1 cellular context compared by ENCODE assay signal in the genomic region with DNA sequence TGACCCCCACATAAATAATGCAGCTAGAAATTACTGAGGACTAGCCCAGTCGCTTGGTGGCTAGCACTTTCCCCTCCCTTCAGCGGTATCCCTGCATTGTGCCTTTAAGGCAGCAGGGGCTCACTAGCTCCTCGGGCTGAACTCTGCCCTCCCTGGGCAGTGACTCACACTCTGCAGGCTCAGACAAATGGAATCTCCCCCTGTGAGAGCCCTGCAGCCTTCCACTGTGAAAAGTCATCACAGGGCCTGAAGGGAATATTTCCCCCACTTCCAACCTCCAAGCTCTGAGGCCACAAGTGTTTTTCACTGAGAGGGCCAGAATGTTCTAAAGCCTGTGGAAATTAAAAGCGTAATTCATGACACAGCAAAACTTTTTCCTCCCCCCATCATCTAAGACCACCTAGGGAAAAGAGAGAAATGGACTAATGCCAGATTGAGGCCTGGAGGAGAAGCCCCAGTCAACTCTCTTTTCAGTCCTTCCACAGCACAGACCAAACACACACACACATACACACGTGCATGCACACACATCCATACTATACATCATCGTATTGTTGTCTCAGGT.
TF ChIP-seq lines count a peak whose summit lies in the region.

No MANE protein-coding gene starts in this region.

TF ChIP-seq in HepG2, 621 proteins besides CTCF, POLR2A, EP300 and RAD21 (continued from another document and continues in another):
- TF ChIP-seq POGK (CRISPR knock-in tag; conservative IDR thresholded peaks at IDR 0.05): no peak
- no peak for TF ChIP-seq REXO4 (CRISPR knock-in tag; IDR thresholded peaks at IDR 0.05; ENCODE audit: borderline replicate concordance)
- TF ChIP-seq RNF2 (conservative IDR thresholded peaks at IDR 0.05; ENCODE audit: low read depth): no peak
- TF ChIP-seq ZNF34 (CRISPR knock-in tag; IDR thresholded peaks at IDR 0.05; ENCODE audit: borderline replicate concordance): no peak
- no peak for TF ChIP-seq MTA3 (CRISPR knock-in tag; IDR thresholded peaks at IDR 0.05)
- TF ChIP-seq ZBTB8A (CRISPR knock-in tag; IDR thresholded peaks at IDR 0.05; ENCODE audit: borderline replicate concordance, low read depth): no peak
- no peak for TF ChIP-seq SATB2 (CRISPR knock-in tag; IDR thresholded peaks at IDR 0.05)
- TF ChIP-seq HNRNPUL1 (IDR thresholded peaks at IDR 0.05; ENCODE audit: low read depth, low read length): no peak
- no peak for TF ChIP-seq TBX2 (CRISPR knock-in tag; IDR thresholded peaks at IDR 0.05; ENCODE audit: borderline replicate concordance)
- no peak for TF ChIP-seq ZNF567 (CRISPR knock-in tag; IDR thresholded peaks at IDR 0.05; ENCODE audit: borderline replicate concordance)
- no peak for TF ChIP-seq ZFP90 (CRISPR knock-in tag; IDR thresholded peaks at IDR 0.05; ENCODE audit: borderline replicate concordance)
- no peak for TF ChIP-seq RELA (CRISPR knock-in tag; IDR thresholded peaks at IDR 0.05)
- TF ChIP-seq ZNF225 (CRISPR knock-in tag; IDR thresholded peaks at IDR 0.05): no peak
- TF ChIP-seq SCMH1 (CRISPR knock-in tag; IDR thresholded peaks at IDR 0.05; ENCODE audit: borderline replicate concordance): no peak
- TF ChIP-seq GABPA (IDR thresholded peaks at IDR 0.05; ENCODE audit: low read depth, low read length): no peak
- TF ChIP-seq GABPA (CRISPR knock-in tag; IDR thresholded peaks at IDR 0.05; ENCODE audit: low read depth): no peak
- no peak for TF ChIP-seq ZNF839 (CRISPR knock-in tag; IDR thresholded peaks at IDR 0.05; ENCODE audit: borderline replicate concordance)
- 0 out of 2 replicates have a peak, but pooled peaks have one; percentile 31 for TF ChIP-seq RARA (CRISPR knock-in tag; IDR thresholded peaks at IDR 0.05)
- TF ChIP-seq ARID5B (CRISPR knock-in tag; IDR thresholded peaks at IDR 0.05): peak; percentile 69
- TF ChIP-seq SALL1 (CRISPR knock-in tag; IDR thresholded peaks at IDR 0.05): peak; percentile 70; the same call in 1 of the 2 replicates
- no peak for TF ChIP-seq ZNF550 (CRISPR knock-in tag; IDR thresholded peaks at IDR 0.05; ENCODE audit: borderline replicate concordance)
- no peak for TF ChIP-seq FIP1L1 (IDR thresholded peaks at IDR 0.05; ENCODE audit: borderline replicate concordance, insufficient read depth, low read depth, low read length)
- no peak for TF ChIP-seq ZNF552 (CRISPR knock-in tag; IDR thresholded peaks at IDR 0.05; ENCODE audit: borderline replicate concordance)
- no peak for TF ChIP-seq RBM22 (optimal IDR thresholded peaks at IDR 0.05; ENCODE audit: low read length)
- TF ChIP-seq, protein P1, sequence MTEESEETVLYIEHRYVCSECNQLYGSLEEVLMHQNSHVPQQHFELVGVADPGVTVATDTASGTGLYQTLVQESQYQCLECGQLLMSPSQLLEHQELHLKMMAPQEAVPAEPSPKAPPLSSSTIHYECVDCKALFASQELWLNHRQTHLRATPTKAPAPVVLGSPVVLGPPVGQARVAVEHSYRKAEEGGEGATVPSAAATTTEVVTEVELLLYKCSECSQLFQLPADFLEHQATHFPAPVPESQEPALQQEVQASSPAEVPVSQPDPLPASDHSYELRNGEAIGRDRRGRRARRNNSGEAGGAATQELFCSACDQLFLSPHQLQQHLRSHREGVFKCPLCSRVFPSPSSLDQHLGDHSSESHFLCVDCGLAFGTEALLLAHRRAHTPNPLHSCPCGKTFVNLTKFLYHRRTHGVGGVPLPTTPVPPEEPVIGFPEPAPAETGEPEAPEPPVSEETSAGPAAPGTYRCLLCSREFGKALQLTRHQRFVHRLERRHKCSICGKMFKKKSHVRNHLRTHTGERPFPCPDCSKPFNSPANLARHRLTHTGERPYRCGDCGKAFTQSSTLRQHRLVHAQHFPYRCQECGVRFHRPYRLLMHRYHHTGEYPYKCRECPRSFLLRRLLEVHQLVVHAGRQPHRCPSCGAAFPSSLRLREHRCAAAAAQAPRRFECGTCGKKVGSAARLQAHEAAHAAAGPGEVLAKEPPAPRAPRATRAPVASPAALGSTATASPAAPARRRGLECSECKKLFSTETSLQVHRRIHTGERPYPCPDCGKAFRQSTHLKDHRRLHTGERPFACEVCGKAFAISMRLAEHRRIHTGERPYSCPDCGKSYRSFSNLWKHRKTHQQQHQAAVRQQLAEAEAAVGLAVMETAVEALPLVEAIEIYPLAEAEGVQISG (CRISPR knock-in tag; IDR thresholded peaks at IDR 0.05): 0 out of 2 replicates have a peak, but pooled peaks have one; percentile 26
- TF ChIP-seq ZNF205 (CRISPR knock-in tag; IDR thresholded peaks at IDR 0.05): no peak
- no peak for TF ChIP-seq TOE1 (CRISPR knock-in tag; IDR thresholded peaks at IDR 0.05)
- TF ChIP-seq, protein P2, sequence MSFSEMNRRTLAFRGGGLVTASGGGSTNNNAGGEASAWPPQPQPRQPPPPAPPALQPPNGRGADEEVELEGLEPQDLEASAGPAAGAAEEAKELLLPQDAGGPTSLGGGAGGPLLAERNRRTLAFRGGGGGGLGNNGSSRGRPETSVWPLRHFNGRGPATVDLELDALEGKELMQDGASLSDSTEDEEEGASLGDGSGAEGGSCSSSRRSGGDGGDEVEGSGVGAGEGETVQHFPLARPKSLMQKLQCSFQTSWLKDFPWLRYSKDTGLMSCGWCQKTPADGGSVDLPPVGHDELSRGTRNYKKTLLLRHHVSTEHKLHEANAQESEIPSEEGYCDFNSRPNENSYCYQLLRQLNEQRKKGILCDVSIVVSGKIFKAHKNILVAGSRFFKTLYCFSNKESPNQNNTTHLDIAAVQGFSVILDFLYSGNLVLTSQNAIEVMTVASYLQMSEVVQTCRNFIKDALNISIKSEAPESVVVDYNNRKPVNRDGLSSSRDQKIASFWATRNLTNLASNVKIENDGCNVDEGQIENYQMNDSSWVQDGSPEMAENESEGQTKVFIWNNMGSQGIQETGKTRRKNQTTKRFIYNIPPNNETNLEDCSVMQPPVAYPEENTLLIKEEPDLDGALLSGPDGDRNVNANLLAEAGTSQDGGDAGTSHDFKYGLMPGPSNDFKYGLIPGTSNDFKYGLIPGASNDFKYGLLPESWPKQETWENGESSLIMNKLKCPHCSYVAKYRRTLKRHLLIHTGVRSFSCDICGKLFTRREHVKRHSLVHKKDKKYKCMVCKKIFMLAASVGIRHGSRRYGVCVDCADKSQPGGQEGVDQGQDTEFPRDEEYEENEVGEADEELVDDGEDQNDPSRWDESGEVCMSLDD (CRISPR knock-in tag; IDR thresholded peaks at IDR 0.05; ENCODE audit: borderline replicate concordance): no peak
- TF ChIP-seq ZNF704 (CRISPR knock-in tag; IDR thresholded peaks at IDR 0.05; ENCODE audit: borderline replicate concordance): no peak
- TF ChIP-seq SP4 (CRISPR knock-in tag; IDR thresholded peaks at IDR 0.05): no peak
- TF ChIP-seq ZNF451 (CRISPR knock-in tag; IDR thresholded peaks at IDR 0.05): no peak
- TF ChIP-seq ZNF256 (CRISPR knock-in tag; conservative IDR thresholded peaks at IDR 0.05): no peak
- no peak for TF ChIP-seq ZNF230 (CRISPR knock-in tag; IDR thresholded peaks at IDR 0.05)
- TF ChIP-seq STAT5B (CRISPR knock-in tag; IDR thresholded peaks at IDR 0.05): no peak
- TF ChIP-seq ZMYM4 (CRISPR knock-in tag; IDR thresholded peaks at IDR 0.05): peak; percentile 32; the same call in 1 of the 2 replicates
- peak; percentile 52; the same call in 1 of the 2 replicates for TF ChIP-seq HOMEZ (CRISPR knock-in tag; IDR thresholded peaks at IDR 0.05; ENCODE audit: low read depth)
- peak; percentile 32; the same call in 1 of the 2 replicates for TF ChIP-seq HNF1B (CRISPR knock-in tag; IDR thresholded peaks at IDR 0.05)
- TF ChIP-seq ZFP82 (CRISPR knock-in tag; IDR thresholded peaks at IDR 0.05; ENCODE audit: borderline replicate concordance): no peak
- no peak for TF ChIP-seq ZNF746 (CRISPR knock-in tag; IDR thresholded peaks at IDR 0.05)
- TF ChIP-seq ZNF792 (CRISPR knock-in tag; IDR thresholded peaks at IDR 0.05): peak; percentile 28; the same call in 1 of the 2 replicates
- no peak for TF ChIP-seq ZMYM2 (CRISPR knock-in tag; IDR thresholded peaks at IDR 0.05)
- no peak for TF ChIP-seq KLF16 (CRISPR knock-in tag; IDR thresholded peaks at IDR 0.05)
- TF ChIP-seq, protein P3, sequence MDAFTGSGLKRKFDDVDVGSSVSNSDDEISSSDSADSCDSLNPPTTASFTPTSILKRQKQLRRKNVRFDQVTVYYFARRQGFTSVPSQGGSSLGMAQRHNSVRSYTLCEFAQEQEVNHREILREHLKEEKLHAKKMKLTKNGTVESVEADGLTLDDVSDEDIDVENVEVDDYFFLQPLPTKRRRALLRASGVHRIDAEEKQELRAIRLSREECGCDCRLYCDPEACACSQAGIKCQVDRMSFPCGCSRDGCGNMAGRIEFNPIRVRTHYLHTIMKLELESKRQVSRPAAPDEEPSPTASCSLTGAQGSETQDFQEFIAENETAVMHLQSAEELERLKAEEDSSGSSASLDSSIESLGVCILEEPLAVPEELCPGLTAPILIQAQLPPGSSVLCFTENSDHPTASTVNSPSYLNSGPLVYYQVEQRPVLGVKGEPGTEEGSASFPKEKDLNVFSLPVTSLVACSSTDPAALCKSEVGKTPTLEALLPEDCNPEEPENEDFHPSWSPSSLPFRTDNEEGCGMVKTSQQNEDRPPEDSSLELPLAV (CRISPR knock-in tag; conservative IDR thresholded peaks at IDR 0.05; ENCODE audit: low read depth): no peak
